ENCODE assay signal across 31 cellular contexts in the genomic region with DNA sequence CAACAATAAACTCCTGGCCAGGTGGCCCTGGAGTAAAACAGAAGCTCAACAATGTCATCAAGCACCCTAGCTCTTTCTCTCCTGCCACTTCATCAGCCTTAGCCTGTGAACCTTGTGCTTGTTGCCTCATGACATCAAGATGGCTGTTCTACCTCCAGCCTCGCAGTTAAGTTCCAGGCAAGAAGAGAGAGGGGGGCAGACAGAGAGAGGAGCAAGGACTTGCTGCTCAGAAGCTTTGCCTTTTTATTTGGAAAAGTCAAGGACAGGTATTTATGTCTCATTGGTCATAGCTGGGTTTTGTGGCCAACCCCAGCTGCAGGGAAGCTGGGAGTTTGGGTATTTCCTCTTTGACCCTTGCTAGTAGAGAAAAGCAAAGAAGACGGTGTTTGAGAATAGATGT.
"Had no signal": no experiment of that assay in that cellular context is flagged by ENCODE, and none has a peak within 500 bp of the region (broad histone marks: within the 10 kb centered on the region; RNA-seq: fewer than 3 reads in every experiment).

No MANE protein-coding gene starts in this region.

- ATAC-seq: activated CD4-positive, CD25-positive, alpha-beta regulatory T cell treated with anti-CD3 and anti-CD28 coated beads, Interleukin-2, amount 50 U/mL, for 24 hours; activated CD8-positive, alpha-beta T cell treated with anti-CD3 and anti-CD28 coated beads for 36 hours; activated T-cell treated with anti-CD3 and anti-CD28 coated beads, Interleukin-2, amount 50 U/mL, for 4 hours; activated T-helper 17 cell treated with anti-CD3 and anti-CD28 coated beads, Interleukin-2, amount 50 U/mL, for 72 hours; gastrocnemius medialis; heart right ventricle; T-helper 17 cell had no signal

- DNase-seq: activated B cell treated with CpG ODN at 0.5 μM for 24 hours; activated CD4-positive, alpha-beta T cell treated with anti-CD3 and anti-CD28 coated beads for 48 hours; activated CD4-positive, alpha-beta T cell treated with anti-CD3 and anti-CD28 coated beads, Interleukin-2, amount 50 U/mL, for 1 hour; activated CD4-positive, alpha-beta T cell treated with anti-CD3 and anti-CD28 coated beads, Interleukin-2, amount 50 U/mL, for 48 hours; activated CD8-positive, alpha-beta memory T cell treated with anti-CD3 and anti-CD28 coated beads for 24 hours; activated CD8-positive, alpha-beta T cell treated with anti-CD3 and anti-CD28 coated beads for 36 hours; activated effector memory CD4-positive, alpha-beta T cell treated with Interleukin-2 at 50 U/mL for 16 hours; activated gamma-delta T cell treated with Interleukin-2 at 50 U/mL for 16 hours; activated naive CD4-positive, alpha-beta T cell treated with anti-CD3 and anti-CD28 coated beads, Interleukin-2, amount 50 U/mL, for 16 hours; activated naive CD4-positive, alpha-beta T cell treated with Interleukin-2 at 50 U/mL for 16 hours; activated T-cell treated with anti-CD3 and anti-CD28 coated beads, Interleukin-2, amount 50 U/mL, for 4 hours; amniotic stem cell; anterior cingulate cortex; brain microvascular endothelial cell; dorsolateral prefrontal cortex; effector memory CD4-positive, alpha-beta T cell; foreskin fibroblast; gastrocnemius medialis; heart right ventricle; T-helper 17 cell; T1000; WERI-Rb-1 had no signal

- H3K27me3 Mint-ChIP-seq: activated CD8-positive, alpha-beta T cell treated with anti-CD3 and anti-CD28 coated beads for 36 hours; dendritic cell treated with granulocyte-macrophage colony-stimulating factor and Interleukin-4, amounts not matched to agents 40 ng/mL and 50 ng/mL, for 4 days had no signal

- H3K4me3 ChIP-seq: coronary artery, dorsolateral prefrontal cortex, gastrocnemius medialis, heart right ventricle, hepatocyte had no signal

- H3K4me1 Mint-ChIP-seq: activated B cell treated with CpG ODN at 0.5 μM for 24 hours; central memory CD8-positive, alpha-beta T cell; T-helper 17 cell had no signal

- H2AFZ ChIP-seq: hepatocyte had no signal

- H3K4me2 ChIP-seq: hepatocyte had no signal

- H3K9me3 ChIP-seq: gastrocnemius medialis had no signal

- H3K27me3 ChIP-seq: brain microvascular endothelial cell, dorsolateral prefrontal cortex, gastrocnemius medialis, heart right ventricle, hepatocyte had no signal

- H3K27ac Mint-ChIP-seq: activated B cell treated with CpG ODN at 0.5 μM for 24 hours; activated CD8-positive, alpha-beta T cell treated with anti-CD3 and anti-CD28 coated beads for 36 hours; activated naive CD8-positive, alpha-beta T cell; activated T-helper 17 cell treated with anti-CD3 and anti-CD28 coated beads, Interleukin-2, amount 50 U/mL, for 72 hours; dendritic cell treated with granulocyte-macrophage colony-stimulating factor and Interleukin-4, amounts not matched to agents 40 ng/mL and 50 ng/mL, for 4 days; T-helper 17 cell; T-helper 2 cell treated with Interferon-gamma antibody and Interleukin-4, amounts not matched to agents 5 μg/mL and 100 μg/mL, for 36 hours had no signal

- H3K36me3 Mint-ChIP-seq: activated naive CD8-positive, alpha-beta T cell had no signal

- H3K36me3 ChIP-seq: brain microvascular endothelial cell, gastrocnemius medialis, heart right ventricle, WERI-Rb-1 had no signal

- H3K27ac ChIP-seq: brain microvascular endothelial cell, coronary artery, dorsolateral prefrontal cortex, epithelial cell of prostate, gastrocnemius medialis, heart right ventricle, hepatocyte, WERI-Rb-1 had no signal

- H3K9me3 Mint-ChIP-seq: activated B cell treated with CpG ODN at 0.5 μM for 24 hours; activated CD8-positive, alpha-beta T cell treated with anti-CD3 and anti-CD28 coated beads for 36 hours; activated T-cell treated with anti-CD3 and anti-CD28 coated beads, Interleukin-2, amount 50 U/mL, for 4 hours; dendritic cell treated with granulocyte-macrophage colony-stimulating factor and Interleukin-4, amounts not matched to agents 40 ng/mL and 50 ng/mL, for 4 days; T-helper 2 cell treated with Interferon-gamma antibody and Interleukin-4, amounts not matched to agents 5 μg/mL and 100 μg/mL, for 36 hours had no signal

- H3K79me2 ChIP-seq: hepatocyte had no signal

- H3K4me3 Mint-ChIP-seq: activated B cell treated with CpG ODN at 0.5 μM for 24 hours; activated CD8-positive, alpha-beta T cell treated with anti-CD3 and anti-CD28 coated beads for 36 hours; activated naive CD8-positive, alpha-beta T cell; activated T-cell treated with anti-CD3 and anti-CD28 coated beads, Interleukin-2, amount 50 U/mL, for 4 hours; activated T-helper 17 cell treated with anti-CD3 and anti-CD28 coated beads, Interleukin-2, amount 50 U/mL, for 72 hours; central memory CD8-positive, alpha-beta T cell; dendritic cell treated with granulocyte-macrophage colony-stimulating factor and Interleukin-4, amounts not matched to agents 40 ng/mL and 50 ng/mL, for 4 days; T-helper 17 cell; T-helper 2 cell treated with Interferon-gamma antibody and Interleukin-4, amounts not matched to agents 5 μg/mL and 100 μg/mL, for 36 hours had no signal
